In the genomic region with DNA sequence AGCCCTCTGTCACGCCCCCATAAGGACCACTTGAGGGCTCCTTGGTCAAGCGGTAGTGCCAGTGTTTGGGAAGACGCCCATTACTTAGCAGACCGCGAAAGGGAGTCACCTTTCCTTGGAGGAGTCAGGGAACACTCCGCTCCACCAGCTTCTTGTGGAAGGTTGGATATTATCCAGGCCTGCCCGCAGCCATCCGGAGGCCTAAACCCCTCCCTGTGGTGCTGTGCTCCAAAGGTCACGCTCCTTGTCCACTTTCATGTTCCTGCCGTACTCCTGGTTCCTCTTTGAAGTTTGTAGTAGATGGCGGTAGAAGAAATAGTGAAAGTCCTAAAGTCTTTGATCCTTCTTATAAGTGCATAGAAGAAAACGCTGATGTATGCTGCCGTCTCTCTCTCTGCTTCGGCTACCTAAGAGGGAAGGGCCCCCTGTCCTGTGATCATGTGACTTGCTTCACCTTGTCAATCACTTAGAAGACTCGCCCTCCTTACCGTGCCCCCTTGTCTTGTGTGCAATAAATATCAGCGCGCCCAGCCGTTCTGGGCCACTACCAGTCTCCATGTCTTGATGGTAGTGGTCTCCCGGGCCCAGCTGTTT, we compare ENCODE assay signal across 1 cellular context.
TF ChIP-seq lines count a peak whose summit lies in the region.

No MANE protein-coding gene starts in this region.

TF ChIP-seq in HepG2, 621 proteins besides CTCF, POLR2A, EP300 and RAD21 (continued from another document and continues in another):
- TF ChIP-seq, protein P1, sequence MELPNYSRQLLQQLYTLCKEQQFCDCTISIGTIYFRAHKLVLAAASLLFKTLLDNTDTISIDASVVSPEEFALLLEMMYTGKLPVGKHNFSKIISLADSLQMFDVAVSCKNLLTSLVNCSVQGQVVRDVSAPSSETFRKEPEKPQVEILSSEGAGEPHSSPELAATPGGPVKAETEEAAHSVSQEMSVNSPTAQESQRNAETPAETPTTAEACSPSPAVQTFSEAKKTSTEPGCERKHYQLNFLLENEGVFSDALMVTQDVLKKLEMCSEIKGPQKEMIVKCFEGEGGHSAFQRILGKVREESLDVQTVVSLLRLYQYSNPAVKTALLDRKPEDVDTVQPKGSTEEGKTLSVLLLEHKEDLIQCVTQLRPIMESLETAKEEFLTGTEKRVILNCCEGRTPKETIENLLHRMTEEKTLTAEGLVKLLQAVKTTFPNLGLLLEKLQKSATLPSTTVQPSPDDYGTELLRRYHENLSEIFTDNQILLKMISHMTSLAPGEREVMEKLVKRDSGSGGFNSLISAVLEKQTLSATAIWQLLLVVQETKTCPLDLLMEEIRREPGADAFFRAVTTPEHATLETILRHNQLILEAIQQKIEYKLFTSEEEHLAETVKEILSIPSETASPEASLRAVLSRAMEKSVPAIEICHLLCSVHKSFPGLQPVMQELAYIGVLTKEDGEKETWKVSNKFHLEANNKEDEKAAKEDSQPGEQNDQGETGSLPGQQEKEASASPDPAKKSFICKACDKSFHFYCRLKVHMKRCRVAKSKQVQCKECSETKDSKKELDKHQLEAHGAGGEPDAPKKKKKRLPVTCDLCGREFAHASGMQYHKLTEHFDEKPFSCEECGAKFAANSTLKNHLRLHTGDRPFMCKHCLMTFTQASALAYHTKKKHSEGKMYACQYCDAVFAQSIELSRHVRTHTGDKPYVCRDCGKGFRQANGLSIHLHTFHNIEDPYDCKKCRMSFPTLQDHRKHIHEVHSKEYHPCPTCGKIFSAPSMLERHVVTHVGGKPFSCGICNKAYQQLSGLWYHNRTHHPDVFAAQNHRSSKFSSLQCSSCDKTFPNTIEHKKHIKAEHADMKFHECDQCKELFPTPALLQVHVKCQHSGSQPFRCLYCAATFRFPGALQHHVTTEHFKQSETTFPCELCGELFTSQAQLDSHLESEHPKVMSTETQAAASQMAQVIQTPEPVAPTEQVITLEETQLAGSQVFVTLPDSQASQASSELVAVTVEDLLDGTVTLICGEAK (IDR thresholded peaks at IDR 0.05): no peak
- TF ChIP-seq, protein P1 (CRISPR knock-in tag; IDR thresholded peaks at IDR 0.05): peak; percentile 44; the same call in 1 of the 2 replicates
- TF ChIP-seq MIXL1 (CRISPR knock-in tag; IDR thresholded peaks at IDR 0.05) (no peak), ZNF569 (CRISPR knock-in tag; IDR thresholded peaks at IDR 0.05; ENCODE audit: borderline replicate concordance) (no peak), ELF4 (CRISPR knock-in tag; IDR thresholded peaks at IDR 0.05; ENCODE audit: borderline replicate concordance) (no peak), NCOA2 (CRISPR knock-in tag; IDR thresholded peaks at IDR 0.05) (peak; percentile 70), RBM39 (IDR thresholded peaks at IDR 0.05; ENCODE audit: low read depth, low read length, poor library complexity, severe bottlenecking) (no peak), SSRP1 (CRISPR knock-in tag; IDR thresholded peaks at IDR 0.05) (no peak), LCORL (IDR thresholded peaks at IDR 0.05) (no peak), LCORL (CRISPR knock-in tag; IDR thresholded peaks at IDR 0.05) (0 out of 2 replicates have a peak, but pooled peaks have one; percentile 41), ZNF605 (CRISPR knock-in tag; IDR thresholded peaks at IDR 0.05) (no peak; the same call in 1 of the 2 replicates), ZBTB38 (CRISPR knock-in tag; IDR thresholded peaks at IDR 0.05) (peak; percentile 25; the same call in 1 of the 2 replicates), ZNF768 (CRISPR knock-in tag; IDR thresholded peaks at IDR 0.05) (no peak), ZNF816 (CRISPR knock-in tag; IDR thresholded peaks at IDR 0.05; ENCODE audit: borderline replicate concordance) (0 out of 2 replicates have a peak, but pooled peaks have one; percentile 23), HCFC1 (IDR thresholded peaks at IDR 0.05; ENCODE audit: low read depth, low read length) (no peak), PHF21A (CRISPR knock-in tag; IDR thresholded peaks at IDR 0.05) (peak; percentile 72), SAP130 (CRISPR knock-in tag; IDR thresholded peaks at IDR 0.05; ENCODE audit: low read depth) (peak; percentile 62), ZMAT3 (CRISPR knock-in tag; conservative IDR thresholded peaks at IDR 0.05) (no peak), ARNTL (CRISPR knock-in tag; IDR thresholded peaks at IDR 0.05) (no peak), HHEX (CRISPR knock-in tag; IDR thresholded peaks at IDR 0.05) (no peak), RARA (CRISPR knock-in tag; IDR thresholded peaks at IDR 0.05) (peak; percentile 57; the same call in 1 of the 2 replicates), ESRRA (CRISPR knock-in tag; IDR thresholded peaks at IDR 0.05; ENCODE audit: low read depth) (0 out of 2 replicates have a peak, but pooled peaks have one; percentile 49), MXI1 (IDR thresholded peaks at IDR 0.05; ENCODE audit: borderline replicate concordance, low read depth, low read length) (0 out of 3 replicates have a peak, but pooled peaks have one; percentile 30)
- TF ChIP-seq, protein P2, sequence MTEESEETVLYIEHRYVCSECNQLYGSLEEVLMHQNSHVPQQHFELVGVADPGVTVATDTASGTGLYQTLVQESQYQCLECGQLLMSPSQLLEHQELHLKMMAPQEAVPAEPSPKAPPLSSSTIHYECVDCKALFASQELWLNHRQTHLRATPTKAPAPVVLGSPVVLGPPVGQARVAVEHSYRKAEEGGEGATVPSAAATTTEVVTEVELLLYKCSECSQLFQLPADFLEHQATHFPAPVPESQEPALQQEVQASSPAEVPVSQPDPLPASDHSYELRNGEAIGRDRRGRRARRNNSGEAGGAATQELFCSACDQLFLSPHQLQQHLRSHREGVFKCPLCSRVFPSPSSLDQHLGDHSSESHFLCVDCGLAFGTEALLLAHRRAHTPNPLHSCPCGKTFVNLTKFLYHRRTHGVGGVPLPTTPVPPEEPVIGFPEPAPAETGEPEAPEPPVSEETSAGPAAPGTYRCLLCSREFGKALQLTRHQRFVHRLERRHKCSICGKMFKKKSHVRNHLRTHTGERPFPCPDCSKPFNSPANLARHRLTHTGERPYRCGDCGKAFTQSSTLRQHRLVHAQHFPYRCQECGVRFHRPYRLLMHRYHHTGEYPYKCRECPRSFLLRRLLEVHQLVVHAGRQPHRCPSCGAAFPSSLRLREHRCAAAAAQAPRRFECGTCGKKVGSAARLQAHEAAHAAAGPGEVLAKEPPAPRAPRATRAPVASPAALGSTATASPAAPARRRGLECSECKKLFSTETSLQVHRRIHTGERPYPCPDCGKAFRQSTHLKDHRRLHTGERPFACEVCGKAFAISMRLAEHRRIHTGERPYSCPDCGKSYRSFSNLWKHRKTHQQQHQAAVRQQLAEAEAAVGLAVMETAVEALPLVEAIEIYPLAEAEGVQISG (CRISPR knock-in tag; IDR thresholded peaks at IDR 0.05): peak; percentile 39; the same call in 1 of the 2 replicates
- TF ChIP-seq, protein P3, sequence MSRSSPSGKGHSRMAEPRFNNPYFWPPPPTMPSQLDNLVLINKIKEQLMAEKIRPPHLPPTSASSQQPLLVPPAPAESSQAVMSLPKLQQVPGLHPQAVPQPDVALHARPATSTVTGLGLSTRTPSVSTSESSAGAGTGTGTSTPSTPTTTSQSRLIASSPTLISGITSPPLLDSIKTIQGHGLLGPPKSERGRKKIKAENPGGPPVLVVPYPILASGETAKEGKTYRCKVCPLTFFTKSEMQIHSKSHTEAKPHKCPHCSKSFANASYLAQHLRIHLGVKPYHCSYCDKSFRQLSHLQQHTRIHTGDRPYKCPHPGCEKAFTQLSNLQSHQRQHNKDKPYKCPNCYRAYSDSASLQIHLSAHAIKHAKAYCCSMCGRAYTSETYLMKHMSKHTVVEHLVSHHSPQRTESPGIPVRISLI (CRISPR knock-in tag; IDR thresholded peaks at IDR 0.05; ENCODE audit: borderline replicate concordance): no peak; the same call in 1 of the 2 replicates
- TF ChIP-seq, protein P4, sequence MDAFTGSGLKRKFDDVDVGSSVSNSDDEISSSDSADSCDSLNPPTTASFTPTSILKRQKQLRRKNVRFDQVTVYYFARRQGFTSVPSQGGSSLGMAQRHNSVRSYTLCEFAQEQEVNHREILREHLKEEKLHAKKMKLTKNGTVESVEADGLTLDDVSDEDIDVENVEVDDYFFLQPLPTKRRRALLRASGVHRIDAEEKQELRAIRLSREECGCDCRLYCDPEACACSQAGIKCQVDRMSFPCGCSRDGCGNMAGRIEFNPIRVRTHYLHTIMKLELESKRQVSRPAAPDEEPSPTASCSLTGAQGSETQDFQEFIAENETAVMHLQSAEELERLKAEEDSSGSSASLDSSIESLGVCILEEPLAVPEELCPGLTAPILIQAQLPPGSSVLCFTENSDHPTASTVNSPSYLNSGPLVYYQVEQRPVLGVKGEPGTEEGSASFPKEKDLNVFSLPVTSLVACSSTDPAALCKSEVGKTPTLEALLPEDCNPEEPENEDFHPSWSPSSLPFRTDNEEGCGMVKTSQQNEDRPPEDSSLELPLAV (CRISPR knock-in tag; conservative IDR thresholded peaks at IDR 0.05; ENCODE audit: low read depth): no peak
- TF ChIP-seq, protein P5, sequence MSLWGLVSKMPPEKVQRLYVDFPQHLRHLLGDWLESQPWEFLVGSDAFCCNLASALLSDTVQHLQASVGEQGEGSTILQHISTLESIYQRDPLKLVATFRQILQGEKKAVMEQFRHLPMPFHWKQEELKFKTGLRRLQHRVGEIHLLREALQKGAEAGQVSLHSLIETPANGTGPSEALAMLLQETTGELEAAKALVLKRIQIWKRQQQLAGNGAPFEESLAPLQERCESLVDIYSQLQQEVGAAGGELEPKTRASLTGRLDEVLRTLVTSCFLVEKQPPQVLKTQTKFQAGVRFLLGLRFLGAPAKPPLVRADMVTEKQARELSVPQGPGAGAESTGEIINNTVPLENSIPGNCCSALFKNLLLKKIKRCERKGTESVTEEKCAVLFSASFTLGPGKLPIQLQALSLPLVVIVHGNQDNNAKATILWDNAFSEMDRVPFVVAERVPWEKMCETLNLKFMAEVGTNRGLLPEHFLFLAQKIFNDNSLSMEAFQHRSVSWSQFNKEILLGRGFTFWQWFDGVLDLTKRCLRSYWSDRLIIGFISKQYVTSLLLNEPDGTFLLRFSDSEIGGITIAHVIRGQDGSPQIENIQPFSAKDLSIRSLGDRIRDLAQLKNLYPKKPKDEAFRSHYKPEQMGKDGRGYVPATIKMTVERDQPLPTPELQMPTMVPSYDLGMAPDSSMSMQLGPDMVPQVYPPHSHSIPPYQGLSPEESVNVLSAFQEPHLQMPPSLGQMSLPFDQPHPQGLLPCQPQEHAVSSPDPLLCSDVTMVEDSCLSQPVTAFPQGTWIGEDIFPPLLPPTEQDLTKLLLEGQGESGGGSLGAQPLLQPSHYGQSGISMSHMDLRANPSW (CRISPR knock-in tag; IDR thresholded peaks at IDR 0.05; ENCODE audit: borderline replicate concordance): no peak
- TF ChIP-seq, protein P6, sequence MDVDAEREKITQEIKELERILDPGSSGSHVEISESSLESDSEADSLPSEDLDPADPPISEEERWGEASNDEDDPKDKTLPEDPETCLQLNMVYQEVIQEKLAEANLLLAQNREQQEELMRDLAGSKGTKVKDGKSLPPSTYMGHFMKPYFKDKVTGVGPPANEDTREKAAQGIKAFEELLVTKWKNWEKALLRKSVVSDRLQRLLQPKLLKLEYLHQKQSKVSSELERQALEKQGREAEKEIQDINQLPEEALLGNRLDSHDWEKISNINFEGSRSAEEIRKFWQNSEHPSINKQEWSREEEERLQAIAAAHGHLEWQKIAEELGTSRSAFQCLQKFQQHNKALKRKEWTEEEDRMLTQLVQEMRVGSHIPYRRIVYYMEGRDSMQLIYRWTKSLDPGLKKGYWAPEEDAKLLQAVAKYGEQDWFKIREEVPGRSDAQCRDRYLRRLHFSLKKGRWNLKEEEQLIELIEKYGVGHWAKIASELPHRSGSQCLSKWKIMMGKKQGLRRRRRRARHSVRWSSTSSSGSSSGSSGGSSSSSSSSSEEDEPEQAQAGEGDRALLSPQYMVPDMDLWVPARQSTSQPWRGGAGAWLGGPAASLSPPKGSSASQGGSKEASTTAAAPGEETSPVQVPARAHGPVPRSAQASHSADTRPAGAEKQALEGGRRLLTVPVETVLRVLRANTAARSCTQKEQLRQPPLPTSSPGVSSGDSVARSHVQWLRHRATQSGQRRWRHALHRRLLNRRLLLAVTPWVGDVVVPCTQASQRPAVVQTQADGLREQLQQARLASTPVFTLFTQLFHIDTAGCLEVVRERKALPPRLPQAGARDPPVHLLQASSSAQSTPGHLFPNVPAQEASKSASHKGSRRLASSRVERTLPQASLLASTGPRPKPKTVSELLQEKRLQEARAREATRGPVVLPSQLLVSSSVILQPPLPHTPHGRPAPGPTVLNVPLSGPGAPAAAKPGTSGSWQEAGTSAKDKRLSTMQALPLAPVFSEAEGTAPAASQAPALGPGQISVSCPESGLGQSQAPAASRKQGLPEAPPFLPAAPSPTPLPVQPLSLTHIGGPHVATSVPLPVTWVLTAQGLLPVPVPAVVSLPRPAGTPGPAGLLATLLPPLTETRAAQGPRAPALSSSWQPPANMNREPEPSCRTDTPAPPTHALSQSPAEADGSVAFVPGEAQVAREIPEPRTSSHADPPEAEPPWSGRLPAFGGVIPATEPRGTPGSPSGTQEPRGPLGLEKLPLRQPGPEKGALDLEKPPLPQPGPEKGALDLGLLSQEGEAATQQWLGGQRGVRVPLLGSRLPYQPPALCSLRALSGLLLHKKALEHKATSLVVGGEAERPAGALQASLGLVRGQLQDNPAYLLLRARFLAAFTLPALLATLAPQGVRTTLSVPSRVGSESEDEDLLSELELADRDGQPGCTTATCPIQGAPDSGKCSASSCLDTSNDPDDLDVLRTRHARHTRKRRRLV (CRISPR knock-in tag; IDR thresholded peaks at IDR 0.05): no peak
- TF ChIP-seq, protein P7, sequence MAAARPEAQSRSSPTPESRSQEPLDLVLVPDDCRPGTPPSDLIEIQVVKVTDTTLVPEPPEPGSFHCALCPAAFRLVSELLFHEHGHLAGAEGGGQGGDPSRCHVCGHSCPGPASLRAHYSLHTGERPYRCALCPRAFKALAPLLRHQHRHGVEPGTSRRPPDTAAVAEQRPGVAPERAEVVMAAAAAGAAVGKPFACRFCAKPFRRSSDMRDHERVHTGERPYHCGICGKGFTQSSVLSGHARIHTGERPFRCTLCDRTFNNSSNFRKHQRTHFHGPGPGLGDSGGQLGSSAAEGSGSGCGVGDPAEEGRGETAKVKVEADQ (CRISPR knock-in tag; IDR thresholded peaks at IDR 0.05; ENCODE audit: borderline replicate concordance): no peak
